Comparison of ENCODE assay signal across 9 cellular contexts in genomic region chr2:85994421-85994777, GRCh38.
DNase-seq lines count a peak whose midpoint lies in the region; ATAC-seq, FAIRE-seq and TF ChIP-seq lines count a peak whose summit lies in the region.
"Had no signal": no experiment of that assay in that cellular context is flagged by ENCODE, and none has a peak within 500 bp of the region (broad histone marks: within the 10 kb centered on the region; RNA-seq: fewer than 3 reads in every experiment).

No MANE protein-coding gene starts in this region.

- ATAC-seq in GM18511 (IDR thresholded peaks at IDR 0.05; ENCODE audit: unreplicated experiment) (peak; percentile 14), GM21737 (IDR thresholded peaks at IDR 0.05; ENCODE audit: unreplicated experiment) (peak; percentile 7), natural killer cell (peak in 2 of 3 donors; percentile 8 to 22), GM18519 (IDR thresholded peaks at IDR 0.05; ENCODE audit: low FRiP score, unreplicated experiment) (no peak)

- H3K4me3 Mint-ChIP-seq in natural killer cell (peak overlapping the region; percentile 52), endothelial cell (ENCODE audit: unreplicated experiment) (no peak overlapping the region)
- H3K4me3 Mint-ChIP-seq: activated naive CD8-positive, alpha-beta T cell had no signal

- H3K27ac Mint-ChIP-seq in natural killer cell: peak overlapping the region; percentile 63 to 86
- H3K27ac Mint-ChIP-seq in endothelial cell (ENCODE audit: unreplicated experiment): no peak overlapping the region
- H3K27ac Mint-ChIP-seq: activated naive CD8-positive, alpha-beta T cell had no signal

- H3K4me2 ChIP-seq in Loucy (ENCODE audit: low read depth, low read length, poor library complexity, severe bottlenecking): peak overlapping the region; percentile 51

- peaks cover 50% of the 10 kb centered on the region for H3K4me1 ChIP-seq in Loucy (ENCODE audit: insufficient read depth, low read length, poor library complexity, severe bottlenecking)
- peaks cover 2 to 13% of the 10 kb centered on the region in 2 donors for H3K4me1 ChIP-seq in small intestine (ENCODE audit: control insufficient read depth in 2 of 2, insufficient read depth in 1 of 2, low read depth in 1 of 2, low read length in 1 of 2)

- H3K27me3 ChIP-seq in Loucy (ENCODE audit: insufficient read depth, low read length, poor library complexity, severe bottlenecking) (no peaks in the 10 kb centered on the region), small intestine (ENCODE audit: control insufficient read depth in 2 of 2, insufficient read depth in 2 of 2, low read length in 2 of 2) (no peaks in the 10 kb centered on the region)

- no peak for TF ChIP-seq CTCF in Loucy (conservative IDR thresholded peaks at IDR 0.05; ENCODE audit: low read length)
- no peak for TF ChIP-seq CTCF in natural killer cell (IDR thresholded peaks at IDR 0.05)
- TF ChIP-seq CTCF in endothelial cell (IDR thresholded peaks at IDR 0.05; ENCODE audit: unreplicated experiment): no peak

- H3K9me3 ChIP-seq in Loucy (ENCODE audit: insufficient read depth, low read depth, low read length) (no peaks in the 10 kb centered on the region), small intestine (ENCODE audit: control insufficient read depth, low read depth) (no peaks in the 10 kb centered on the region)

- H3K27ac ChIP-seq in small intestine (ENCODE audit: low read depth in 1 of 2, low read length in 1 of 2): no peak overlapping the region

- H3K9me2 ChIP-seq in Loucy (replicated peaks; ENCODE audit: low read depth, low read length): no peaks in the 10 kb centered on the region

- 64 to 78% (median 67%) methylated on average over 3 of the region's 3 CpGs for WGBS in small intestine, 3 donors

- FAIRE-seq in small intestine (lab: Jason Lieb, UNC): no peak

- peak overlapping the region; percentile 10 for H3K4me3 ChIP-seq in Loucy (ENCODE audit: low read length, poor library complexity, severe bottlenecking)
- H3K4me3 ChIP-seq in small intestine (ENCODE audit: low read depth in 1 of 2, low read length in 2 of 2): no peak overlapping the region

- no peaks in the 10 kb centered on the region for H4K20me1 ChIP-seq in Loucy (ENCODE audit: insufficient read depth, low read length, poor library complexity, severe bottlenecking)

- H3K27me3 Mint-ChIP-seq in natural killer cell (ENCODE audit: low read depth in 2 of 2) (no peaks in the 10 kb centered on the region), endothelial cell (ENCODE audit: unreplicated experiment) (no peaks in the 10 kb centered on the region)
- H3K27me3 Mint-ChIP-seq: activated naive CD8-positive, alpha-beta T cell had no signal

- H3K9me3 Mint-ChIP-seq in natural killer cell (no peaks in the 10 kb centered on the region), endothelial cell (ENCODE audit: unreplicated experiment) (no peaks in the 10 kb centered on the region)

- intact Hi-C loops in natural killer cell (cut with micrococcal nuclease): no loop called here

- H3F3A ChIP-seq in Loucy (ENCODE audit: low read depth): peaks cover 8% of the 10 kb centered on the region; the same call in 1 of the 2 replicates

- H3K4me1 Mint-ChIP-seq in natural killer cell (peaks cover 29 to 48% of the 10 kb centered on the region in 2 donors), endothelial cell (ENCODE audit: unreplicated experiment) (peaks cover 2% of the 10 kb centered on the region)

- no peaks in the 10 kb centered on the region for H3K36me3 ChIP-seq in Loucy (ENCODE audit: insufficient read depth, low read length)
- no peaks in the 10 kb centered on the region for H3K36me3 ChIP-seq in small intestine (ENCODE audit: control insufficient read depth in 2 of 2, insufficient read depth in 2 of 2, low read length in 2 of 2)

- H3K36me3 Mint-ChIP-seq in natural killer cell: no peaks in the 10 kb centered on the region
- no peaks in the 10 kb centered on the region for H3K36me3 Mint-ChIP-seq in endothelial cell (ENCODE audit: low read depth, unreplicated experiment)
- H3K36me3 Mint-ChIP-seq: activated naive CD8-positive, alpha-beta T cell had no signal

- DNase-seq in natural killer cell: no peak
- no peak for DNase-seq in endothelial cell (ENCODE audit: low spot score)
- DNase-seq in small intestine: no peak
- no peak for DNase-seq in medulla oblongata (ENCODE audit: extremely low spot score)

- 0 out of 2 replicates have a peak overlapping the region, but pooled peaks have one; percentile 1 for H2AFZ ChIP-seq in Loucy (ENCODE audit: low read length)

- H3K9ac ChIP-seq in Loucy (ENCODE audit: low read depth, low read length, poor library complexity, severe bottlenecking): peak overlapping the region; percentile 10

- no peaks in the 10 kb centered on the region for H3K79me2 ChIP-seq in Loucy (ENCODE audit: insufficient read depth, low read length)
